ENCODE assay signal across 8 cellular contexts in genomic region chr17:55307879-55308278, GRCh38.
"Had no signal": no experiment of that assay in that cellular context is flagged by ENCODE, and none has a peak within 500 bp of the region (broad histone marks: within the 10 kb centered on the region; RNA-seq: fewer than 3 reads in every experiment).

No MANE protein-coding gene starts in this region.

- H3K4me3 ChIP-seq: GM12878 had no signal

- DNase-seq: GDM1, GF-D8 had no signal

- FAIRE-seq: G401.6, GM12878, GM12891, GM12892, GM18507, GM19239 had no signal
